Comparison of ENCODE assay signal across 19 cellular contexts in genomic region chr4:11773798-11774197, GRCh38.
"Had no signal": no experiment of that assay in that cellular context is flagged by ENCODE, and none has a peak within 500 bp of the region (broad histone marks: within the 10 kb centered on the region; RNA-seq: fewer than 3 reads in every experiment).

No MANE protein-coding gene starts in this region.

- H3K4me3 ChIP-seq: psoas muscle, skin epidermis, thoracic aorta, transverse colon had no signal

- H3K27ac ChIP-seq: foreskin keratinocyte, psoas muscle, skin epidermis, transverse colon had no signal

- H3K4me1 ChIP-seq: foreskin keratinocyte, psoas muscle, transverse colon had no signal

- H3K36me3 ChIP-seq: thoracic aorta, transverse colon had no signal

- H3K27me3 ChIP-seq: foreskin keratinocyte, transverse colon had no signal

- ATAC-seq: effector memory CD8-positive, alpha-beta T cell; foreskin keratinocyte; left lobe of liver; naive thymus-derived CD4-positive, alpha-beta T cell; psoas muscle; stimulated activated naive B cell treated with anti-CD40 and anti-IgM and Interleukin-4, amounts not matched to agents 10 μg/mL and 1 μg/mL and 100 μg/mL, for 72 hours; stimulated activated naive CD8-positive, alpha-beta T cell treated with anti-CD3 and anti-CD28 coated beads, Interleukin-15, amount 100 ng/mL, for 72 hours had no signal

- DNase-seq: effector memory CD8-positive, alpha-beta T cell; erythroblast; foreskin keratinocyte; head of caudate nucleus; hypothalamus; kidney glomerular epithelial cell; mammary epithelial cell; naive thymus-derived CD4-positive, alpha-beta T cell; nephron progenitor cell; psoas muscle; retina; stimulated activated CD4-positive, alpha-beta T cell treated with anti-CD3 and anti-CD28 coated beads, Interleukin-2, amount 100 ng/mL, for 24 hours; stimulated activated CD4-positive, alpha-beta T cell treated with anti-CD3 and anti-CD28 coated beads, Interleukin-4, amount 100 ng/mL, for 4 hours; stimulated activated naive B cell treated with anti-CD40 and anti-IgM and Interleukin-4, amounts not matched to agents 10 μg/mL and 1 μg/mL and 100 μg/mL, for 72 hours; stimulated activated naive CD8-positive, alpha-beta T cell treated with anti-CD3 and anti-CD28 coated beads, Interleukin-15, amount 100 ng/mL, for 72 hours; transverse colon had no signal

- H3K9me3 ChIP-seq: psoas muscle, thoracic aorta, transverse colon had no signal
